Comparison of ENCODE assay signal across 1 cellular context in the genomic region with DNA sequence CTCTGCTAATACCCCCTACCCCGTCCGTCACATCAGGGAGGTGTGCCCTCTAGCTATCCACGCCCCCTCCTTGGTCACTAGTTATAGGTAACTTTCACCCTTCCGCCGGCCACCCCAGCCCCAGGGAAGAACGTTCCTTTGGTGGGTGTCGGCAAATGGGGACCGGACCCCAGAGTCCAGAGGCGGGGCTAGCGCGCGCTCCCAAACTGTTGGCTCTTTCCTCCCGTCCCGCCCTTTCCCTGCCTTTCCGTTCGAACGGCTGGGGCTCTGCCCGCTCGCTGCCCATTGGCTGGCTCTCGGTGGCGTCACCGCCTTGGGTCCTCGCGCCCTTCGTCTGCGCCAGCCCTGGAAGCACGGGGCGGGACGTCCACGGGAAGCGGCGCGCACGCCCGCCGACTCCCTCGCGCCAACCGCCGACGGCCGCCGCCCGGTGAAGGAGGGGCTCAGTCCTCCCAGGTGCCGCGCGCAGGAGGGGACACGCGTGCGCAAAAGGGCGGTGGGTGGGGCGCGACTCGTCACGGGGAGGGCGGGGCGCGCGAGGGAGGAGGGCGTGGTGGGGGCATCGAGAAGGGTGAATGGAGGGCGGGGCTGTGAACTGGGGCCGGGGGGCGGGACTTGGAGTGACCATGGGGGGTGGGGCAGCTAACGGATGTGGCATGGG.
TF ChIP-seq lines count a peak whose summit lies in the region.

No MANE protein-coding gene starts in this region.

TF ChIP-seq in GM12891, 5 proteins besides CTCF, POLR2A, EP300 and RAD21 (continued from another document):
- TF ChIP-seq POU2F2 (IDR thresholded peaks at IDR 0.05; ENCODE audit: low read depth, low read length): peak; percentile 9; the same call in 1 of the 2 replicates
- no peak for TF ChIP-seq SPI1 (IDR thresholded peaks at IDR 0.05; ENCODE audit: low read depth, low read length)
TF ChIP-seq in GM12891: peak in this region for 2.
